Comparison of ENCODE assay signal across 8 cellular contexts in genomic region chr2:9179572-9180201, GRCh38. TPM values are rescaled to one million over a fixed set of nuclear protein-coding genes. Genes with fewer than 3 reads are reported as not detected.
DNase-seq lines count a peak whose midpoint lies in the region; ATAC-seq and TF ChIP-seq lines count a peak whose summit lies in the region.

No MANE protein-coding gene starts in this region.

- H3K4me3 ChIP-seq in IMR-90 (ENCODE audit: insufficient read depth, low read depth, low read length): no peak overlapping the region
- H3K4me3 ChIP-seq in brain microvascular endothelial cell (ENCODE audit: low read depth, low read length): no peak overlapping the region
- H3K4me3 ChIP-seq in testis: no peak overlapping the region

- H2BK5ac ChIP-seq in IMR-90 (ENCODE audit: low read depth, low read length, poor library complexity, severe bottlenecking): peak overlapping the region; percentile 90

- peak overlapping the region; percentile 84 for H4K5ac ChIP-seq in IMR-90 (ENCODE audit: low read depth, low read length)

- CTCF ChIA-PET in IMR-90 (lab: Yijun Ruan, JAX): interaction anchor here (0.6 to 1.1 kb wide), 2 partner anchors 12 to 15 kb away, joined by 3 to 5 read pairs; no protein-coding TSS in a partner anchor

- peak overlapping the region; percentile 45 for H4K91ac ChIP-seq in IMR-90 (ENCODE audit: insufficient read depth, low read depth, low read length)

- H3K27ac ChIP-seq in IMR-90 (ENCODE audit: insufficient read depth, low read length) (peak overlapping the region; percentile 94), brain microvascular endothelial cell (peak overlapping the region; percentile 91), testis (peak overlapping the region; percentile 63 to 71)

- no peaks in the 10 kb centered on the region for H4K20me1 ChIP-seq in IMR-90 (ENCODE audit: insufficient read depth, low read length)

- TF ChIP-seq POLR2A in IMR-90 (IDR thresholded peaks at IDR 0.05; ENCODE audit: low read depth, low read length) (no peak), testis (IDR thresholded peaks at IDR 0.05) (no peak)

- peak overlapping the region; percentile 81 for H3K18ac ChIP-seq in IMR-90 (ENCODE audit: low read depth, low read length)

- H2AK5ac ChIP-seq in IMR-90 (ENCODE audit: low read depth, low read length): peak overlapping the region; percentile 51; the same call in 1 of the 2 replicates

- peak overlapping the region; percentile 38; the same call in 1 of the 2 replicates for H3K9ac ChIP-seq in IMR-90 (ENCODE audit: low read depth, low read length)

- H3K4ac ChIP-seq in IMR-90 (ENCODE audit: low read depth, low read length): peak overlapping the region; percentile 81

- H3K14ac ChIP-seq in IMR-90 (replicated peaks; ENCODE audit: low read depth, low read length): peak overlapping the region; percentile 70

- POLR2A ChIA-PET in IMR-90 (lab: Charles Lee; ENCODE audit: unreplicated experiment): interaction anchor here (0.9 kb wide), 1 partner anchor 11 kb away, joined by 3 read pairs; no protein-coding TSS in a partner anchor

- peak overlapping the region; percentile 14 to 91 for H4K8ac ChIP-seq in IMR-90 (ENCODE audit: low read depth in 2 of 2, low read length in 2 of 2)

- 0 out of 4 replicates have a peak, but pooled peaks cover 0 to 3% of the 10 kb centered on the region in 2 experiments for H3K79me1 ChIP-seq in IMR-90 (ENCODE audit: low read depth in 1 of 2, low read length in 2 of 2)

- no TSS peak for BruUV-seq in IMR-90 (replicated peaks; lab: Mats Ljungman, UMichigan)

- peak overlapping the region; percentile 61 for H2AK9ac ChIP-seq in IMR-90 (replicated peaks; ENCODE audit: low read depth, low read length, poor library complexity)

- H2BK15ac ChIP-seq in IMR-90 (ENCODE audit: low read depth, low read length): peak overlapping the region; percentile 79

- TF ChIP-seq CTCF in IMR-90 (conservative IDR thresholded peaks at IDR 0.05; ENCODE audit: low read depth, low read length) (no peak), brain microvascular endothelial cell (IDR thresholded peaks at IDR 0.05; ENCODE audit: low read depth, low read length, missing control alignments) (no peak), testis (IDR thresholded peaks at IDR 0.05) (no peak)

- DNase-seq in IMR-90 (peak; percentile 90), brain microvascular endothelial cell (peak; percentile 93), kidney tubule cell (ENCODE audit: low spot score) (peak; percentile 92), testis (no peak), GDM1 (lab: John Stamatoyannopoulos, UW) (no peak)

- H3K36me3 ChIP-seq in IMR-90 (ENCODE audit: control insufficient read depth, insufficient read depth, low read length): no peaks in the 10 kb centered on the region
- no peaks in the 10 kb centered on the region for H3K36me3 ChIP-seq in brain microvascular endothelial cell (replicated peaks)
- H3K36me3 ChIP-seq in testis (ENCODE audit: low read depth, missing control alignments): no peaks in the 10 kb centered on the region

- ATAC-seq in IMR-90 (ENCODE audit: low read depth) (peak; percentile 69), GM18868 (IDR thresholded peaks at IDR 0.05; ENCODE audit: unreplicated experiment) (no peak), HG03469 (IDR thresholded peaks at IDR 0.05; ENCODE audit: unreplicated experiment) (no peak), GM21423 (IDR thresholded peaks at IDR 0.05; ENCODE audit: unreplicated experiment) (no peak)

- peak overlapping the region; percentile 23 for H3K56ac ChIP-seq in IMR-90 (ENCODE audit: extremely low read depth, insufficient read depth, low read length)

- H3K23ac ChIP-seq in IMR-90 (ENCODE audit: low read depth, low read length): peak overlapping the region; percentile 84; the same call in 1 of the 2 replicates

- H3K9me3 ChIP-seq in IMR-90 (ENCODE audit: control insufficient read depth, insufficient read depth, low read length) (no peaks in the 10 kb centered on the region), testis (no peaks in the 10 kb centered on the region)

- peaks cover 8% of the 10 kb centered on the region; the same call in 1 of the 2 replicates for H3K9me1 ChIP-seq in IMR-90 (ENCODE audit: insufficient read depth, low read length)

- dilution Hi-C loops in IMR-90 (cut with HindIII; ENCODE audit: low sequenced_read_pairs, unreplicated experiment): no loop called here

- TF ChIP-seq RAD21 in IMR-90 (IDR thresholded peaks at IDR 0.05; ENCODE audit: low read length): no peak

- H2BK20ac ChIP-seq in IMR-90 (ENCODE audit: low read depth, low read length): peak overlapping the region; percentile 81

- H3K27me3 ChIP-seq in IMR-90 (ENCODE audit: control insufficient read depth, insufficient read depth, low read length) (no peaks in the 10 kb centered on the region), brain microvascular endothelial cell (replicated peaks) (no peaks in the 10 kb centered on the region), testis (no peaks in the 10 kb centered on the region)

- intact Hi-C loops in IMR-90 (cut with micrococcal nuclease) (no loop called here), testis (cut with DNase I; ENCODE audit: low total_unique reads) (no loop called here)

- H3K4me2 ChIP-seq in IMR-90 (ENCODE audit: low read depth, low read length): peak overlapping the region; percentile 71

- peak overlapping the region; percentile 87 for H2BK120ac ChIP-seq in IMR-90 (ENCODE audit: low read depth, low read length)

- in situ Hi-C loops in IMR-90 (cut with MboI; ENCODE audit: low sequenced_read_pairs): no loop called here
- in situ Hi-C loops in brain microvascular endothelial cell (cut with HindIII; ENCODE audit: low pct_ligation_motif_present, low sequenced_read_pairs): no loop called here

- H2AFZ ChIP-seq in IMR-90 (replicated peaks; ENCODE audit: low read length, poor library complexity): peak overlapping the region; percentile 77

- H3K4me1 ChIP-seq in IMR-90 (ENCODE audit: control insufficient read depth, insufficient read depth, low read length) (peaks cover 20% of the 10 kb centered on the region), testis (peaks cover 12% of the 10 kb centered on the region)

- no CpG with 5 or more reads among the region's 9 CpGs for WGBS in IMR-90 (ENCODE audit: extremely low coverage in 2 of 2, insufficient read length in 1 of 2), 2 experiments
- WGBS in testis, 2 donors: 57 to 71% methylated on average over 6 to 9 of the region's 9 CpGs

TF ChIP-seq in IMR-90, 13 proteins besides CTCF, POLR2A, EP300 and RAD21:
- TF ChIP-seq BHLHE40 (IDR thresholded peaks at IDR 0.05; ENCODE audit: low read depth, low read length) (peak; percentile 25; the same call in 1 of the 2 replicates), NFE2L2 (IDR thresholded peaks at IDR 0.05; ENCODE audit: low read depth, low read length) (no peak), ELK1 (IDR thresholded peaks at IDR 0.05; ENCODE audit: borderline replicate concordance, low read depth, low read length) (no peak), FOS (IDR thresholded peaks at IDR 0.05; ENCODE audit: low read depth, low read length) (peak; percentile 83), MAFK (IDR thresholded peaks at IDR 0.05; ENCODE audit: low read depth, low read length) (no peak; the same call in 1 of the 2 replicates), SMC3 (IDR thresholded peaks at IDR 0.05; ENCODE audit: low read depth, low read length) (no peak), USF2 (IDR thresholded peaks at IDR 0.05; ENCODE audit: low read depth, low read length) (no peak)

RNA-seq across cellular contexts. Expression of gene ASAP2, which starts 26.9 kb away (rescaled TPM):
- total RNA-seq in IMR-90 (2012; rRNA removed) (19.7 and 26.9 TPM in 2 replicates), testis (10 to 100 TPM; 42.4 to 79.0 TPM)
- polyA plus RNA-seq in IMR-90 (2012; rRNA removed) (25.0 and 28.1 TPM in 2 replicates), testis (ENCODE audit: insufficient read depth, low read depth, low replicate concordance) (87.2 TPM)
- 10.0 and 11.4 TPM in 2 replicates for polyA plus RNA-seq in IMR-90 (2012; cell fraction: cytosol; rRNA removed)
- 23.8 and 56.1 TPM in 2 replicates for polyA plus RNA-seq in IMR-90 (2012; cell fraction: nucleus; rRNA removed; ENCODE audit: low replicate concordance)

Comparison
In these comparisons a context has a peak if more than half of its experiments do, and no peak if none do; other contexts are left out.
1. DNase-seq: peak in IMR-90 (single experiment), brain microvascular endothelial cell (single experiment) and kidney tubule cell (single experiment); none in testis (single experiment) and GDM1 (single experiment).
2. Peak in every context shown above with its lines, with median percentiles within 50 percentile points of each other: H3K27ac ChIP-seq.